In genomic region chrX:78945186-78945912, GRCh38 we compare ENCODE assay signal across 10 cellular contexts. TPM values are rescaled to one million over a fixed set of nuclear protein-coding genes. Genes with fewer than 3 reads are reported as not detected.
DNase-seq lines count a peak whose midpoint lies in the region; ATAC-seq and TF ChIP-seq lines count a peak whose summit lies in the region.
"Had no signal": no experiment of that assay in that cellular context is flagged by ENCODE, and none has a peak within 500 bp of the region (broad histone marks: within the 10 kb centered on the region; RNA-seq: fewer than 3 reads in every experiment).

TSS of gene P2RY10 (plus strand) at chrX:78945391. CDS start at chrX:78960521, 15,130 bp downstream.

- intact Hi-C loops in uterus (cut with DNase I; ENCODE audit: low total_unique reads) = no loop called here

- H3K27me3 ChIP-seq in uterus = no peaks in the 10 kb centered on the region

- TF ChIP-seq CTCF in uterus (IDR thresholded peaks at IDR 0.05) = no peak

- no peak within 1 kb of the TSS for H3K4me3 ChIP-seq in uterus

- H3K36me3 ChIP-seq in uterus = no peaks in the 10 kb centered on the region

- no peaks in the 10 kb centered on the region for H3K4me1 ChIP-seq in uterus

- ATAC-seq in HG03196 (IDR thresholded peaks at IDR 0.05; ENCODE audit: unreplicated experiment) = peak; percentile 77

- H3K27ac ChIP-seq in uterus = no peak within 1 kb of the TSS

- no peaks in the 10 kb centered on the region for H3K9me3 ChIP-seq in uterus

- TF ChIP-seq POLR2A in uterus (IDR thresholded peaks at IDR 0.05) = no peak

- peak; percentile 53 for DNase-seq in CD1c-positive myeloid dendritic cell (ENCODE audit: extremely low spot score)
- peak; percentile 6 for DNase-seq in GM19240 (ENCODE audit: insufficient read length, low spot score)
- peak; percentile 10 for DNase-seq in activated CD4-positive, alpha-beta T cell treated with anti-CD3 and anti-CD28 coated beads for 48 hours
- DNase-seq in NCI-H2171 treated with DMSO at 0.1 percent for 48 hours (lab: John Stamatoyannopoulos, UW) = no peak
- no peak for DNase-seq in HK-2 (ENCODE audit: unreplicated experiment)
- no peak for DNase-seq in uterus
- DNase-seq in NCI-H1694 (lab: John Stamatoyannopoulos, UW) = no peak

RNA-seq across cellular contexts. Expression of gene P2RY10, which starts in this region (rescaled TPM):
- 1 to 10 TPM in 1 of 4 donors, not detected in 3; 1.2 TPM for total RNA-seq in uterus
- total RNA-seq: Daoy, myocyte had no signal

Comparison
In these comparisons a context has a peak if more than half of its experiments do, and no peak if none do; other contexts are left out.
1. DNase-seq: peak in CD1c-positive myeloid dendritic cell (single experiment), GM19240 (single experiment) and activated CD4-positive, alpha-beta T cell treated with anti-CD3 and anti-CD28 coated beads for 48 hours (single experiment); none in NCI-H2171 treated with DMSO at 0.1 percent for 48 hours (single experiment), HK-2 (single experiment), uterus (0 of 2) and NCI-H1694 (single experiment).